8 cellular contexts compared by ENCODE assay signal in genomic region chr7:139725077-139725476, GRCh38. TPM values are rescaled to one million over a fixed set of nuclear protein-coding genes. Genes with fewer than 3 reads are reported as not detected.
A peak's percentile ranks its signal among the peaks of the same experiment; 100 is the strongest.
DNase-seq lines count a peak whose midpoint lies in the region; ATAC-seq and TF ChIP-seq lines count a peak whose summit lies in the region.

No MANE protein-coding gene starts in this region.

- CTCF ChIA-PET in IMR-90 (lab: Yijun Ruan, JAX), result interaction anchor here (1.2 to 1.3 kb wide), 3 partner anchors 20 to 106 kb away, joined by 3 to 6 read pairs (median 3); no protein-coding TSS in a partner anchor

- H3K79me1 ChIP-seq in IMR-90 (ENCODE audit: low read depth in 1 of 2, low read length in 2 of 2), result peaks cover 32 to 79% of the 10 kb centered on the region in 2 experiments

- H3K9me3 ChIP-seq in IMR-90 (ENCODE audit: control insufficient read depth, insufficient read depth, low read length), result peaks cover 2% of the 10 kb centered on the region; the same call in 1 of the 2 replicates
- H3K9me3 ChIP-seq in fibroblast of lung (ENCODE audit: control insufficient read depth, insufficient read depth, low read depth, low read length), result no peaks in the 10 kb centered on the region

- peak overlapping the region; percentile 43 for H2BK5ac ChIP-seq in IMR-90 (ENCODE audit: low read depth, low read length, poor library complexity, severe bottlenecking)

- POLR2A ChIA-PET in IMR-90 (lab: Charles Lee; ENCODE audit: unreplicated experiment), result interaction anchor here (0.7 kb wide), 1 partner anchor 44 kb away, joined by 4 read pairs; no protein-coding TSS in a partner anchor

- peak overlapping the region; percentile 14; the same call in 1 of the 2 replicates for H3K27ac ChIP-seq in IMR-90 (ENCODE audit: insufficient read depth, low read length)
- no peak overlapping the region for H3K27ac ChIP-seq in fibroblast of lung (ENCODE audit: insufficient read depth, low read length)

- TF ChIP-seq CTCF in IMR-90 (conservative IDR thresholded peaks at IDR 0.05; ENCODE audit: low read depth, low read length), result no peak
- TF ChIP-seq CTCF in fibroblast of lung (conservative IDR thresholded peaks at IDR 0.05 in 1 of 2, IDR thresholded peaks at IDR 0.05 in 1 of 2; ENCODE audit: low read depth in 1 of 2, low read length in 2 of 2), result no peak

- H3K4ac ChIP-seq in IMR-90 (ENCODE audit: low read depth, low read length), result peak overlapping the region; percentile 62; the same call in 1 of the 2 replicates

- H4K20me1 ChIP-seq in IMR-90 (ENCODE audit: insufficient read depth, low read length), result peaks cover 84% of the 10 kb centered on the region
- H4K20me1 ChIP-seq in fibroblast of lung (ENCODE audit: control insufficient read depth, extremely low read depth, insufficient read depth, low read length), result no peaks in the 10 kb centered on the region

- H3K4me3 ChIP-seq in IMR-90 (ENCODE audit: insufficient read depth, low read depth, low read length) (no peak overlapping the region), fibroblast of lung (replicated peaks in 1 of 4; ENCODE audit: control extremely low read depth in 1 of 4, insufficient read depth in 1 of 4, low read depth in 3 of 4, low read length in 4 of 4) (no peak overlapping the region)

- H3K79me2 ChIP-seq in fibroblast of lung (ENCODE audit: control insufficient read depth, insufficient read depth, low read length), result peaks cover 43% of the 10 kb centered on the region

- H3K56ac ChIP-seq in IMR-90 (ENCODE audit: extremely low read depth, insufficient read depth, low read length), result no peak overlapping the region

- H4K5ac ChIP-seq in IMR-90 (ENCODE audit: low read depth, low read length), result no peak overlapping the region

- H3K9ac ChIP-seq in IMR-90 (ENCODE audit: low read depth, low read length), result no peak overlapping the region
- H3K9ac ChIP-seq in fibroblast of lung (ENCODE audit: insufficient read depth, low read length), result no peak overlapping the region

- peak overlapping the region; percentile 28; the same call in 1 of the 2 replicates for H3K4me2 ChIP-seq in IMR-90 (ENCODE audit: low read depth, low read length)
- H3K4me2 ChIP-seq in fibroblast of lung (ENCODE audit: extremely low read depth, insufficient read depth, low read length), result peak overlapping the region; percentile 16

- intact Hi-C loops in IMR-90 (cut with micrococcal nuclease), result no loop called here

- no peak overlapping the region for H2AFZ ChIP-seq in IMR-90 (replicated peaks; ENCODE audit: low read length, poor library complexity)
- H2AFZ ChIP-seq in fibroblast of lung (ENCODE audit: low read length), result no peak overlapping the region

- no peak overlapping the region for H2BK20ac ChIP-seq in IMR-90 (ENCODE audit: low read depth, low read length)

- H3K9me1 ChIP-seq in IMR-90 (ENCODE audit: insufficient read depth, low read length), result peaks cover 36% of the 10 kb centered on the region

- no peak overlapping the region for H3K18ac ChIP-seq in IMR-90 (ENCODE audit: low read depth, low read length)

- H3K36me3 ChIP-seq in IMR-90 (ENCODE audit: control insufficient read depth, insufficient read depth, low read length) (peaks cover 20% of the 10 kb centered on the region), fibroblast of lung (ENCODE audit: control insufficient read depth, insufficient read depth, low read length) (no peaks in the 10 kb centered on the region)

- WGBS in IMR-90 (ENCODE audit: extremely low coverage in 2 of 2, insufficient read length in 1 of 2), 2 experiments, result no CpG with 5 or more reads among the region's 6 CpGs

- dilution Hi-C loops in IMR-90 (cut with HindIII; ENCODE audit: low sequenced_read_pairs, unreplicated experiment), result no loop called here

- no TSS peak for BruUV-seq in IMR-90 (replicated peaks; lab: Mats Ljungman, UMichigan)

- ATAC-seq in GM21529 (IDR thresholded peaks at IDR 0.05; ENCODE audit: unreplicated experiment) (peak; percentile 85), IMR-90 (ENCODE audit: low read depth) (peak; percentile 56)

- H3K4me1 ChIP-seq in IMR-90 (ENCODE audit: control insufficient read depth, insufficient read depth, low read length) (peaks cover 43% of the 10 kb centered on the region), fibroblast of lung (ENCODE audit: control insufficient read depth, extremely low read depth, insufficient read depth, low read length) (peaks cover 23% of the 10 kb centered on the region)

- no peak overlapping the region for H2BK120ac ChIP-seq in IMR-90 (ENCODE audit: low read depth, low read length)

- TF ChIP-seq RAD21 in IMR-90 (IDR thresholded peaks at IDR 0.05; ENCODE audit: low read length), result peak; percentile 23

- H2BK15ac ChIP-seq in IMR-90 (ENCODE audit: low read depth, low read length), result no peak overlapping the region

- H3K14ac ChIP-seq in IMR-90 (replicated peaks; ENCODE audit: low read depth, low read length), result no peak overlapping the region

- no peak for TF ChIP-seq POLR2A in IMR-90 (IDR thresholded peaks at IDR 0.05; ENCODE audit: low read depth, low read length)

- in situ Hi-C loops in IMR-90 (cut with MboI; ENCODE audit: low sequenced_read_pairs), result no loop called here

- no peaks in the 10 kb centered on the region for H3K27me3 ChIP-seq in IMR-90 (ENCODE audit: control insufficient read depth, insufficient read depth, low read length)
- H3K27me3 ChIP-seq in fibroblast of lung (ENCODE audit: control insufficient read depth, insufficient read depth, low read length), result no peaks in the 10 kb centered on the region

- H3K23ac ChIP-seq in IMR-90 (ENCODE audit: low read depth, low read length), result no peak overlapping the region

- no peak overlapping the region for H2AK9ac ChIP-seq in IMR-90 (replicated peaks; ENCODE audit: low read depth, low read length, poor library complexity)

- no peak overlapping the region for H4K91ac ChIP-seq in IMR-90 (ENCODE audit: insufficient read depth, low read depth, low read length)

- DNase-seq in ELR (ENCODE audit: low read depth), result peak; percentile 55
- peak; percentile 90 for DNase-seq in IMR-90
- peak; percentile 87 to 96 for DNase-seq in fibroblast of lung (ENCODE audit: low read depth in 2 of 2)
- no peak for DNase-seq in NCI-H1436 (lab: John Stamatoyannopoulos, UW)
- no peak for DNase-seq in NK-92 (lab: John Stamatoyannopoulos, UW; ENCODE audit: unreplicated experiment)
- DNase-seq in cerebellar cortex (ENCODE audit: low spot score), result no peak
- no peak for DNase-seq in stimulated activated CD4-positive, alpha-beta T cell treated with anti-CD3 and anti-CD28 coated beads, Interleukin-12 subunit alpha, Interleukin-12 subunit beta, amount 100 ng/mL, for 4 hours

- no peak overlapping the region for H4K8ac ChIP-seq in IMR-90 (ENCODE audit: low read depth in 2 of 2, low read length in 2 of 2)

- H2AK5ac ChIP-seq in IMR-90 (ENCODE audit: low read depth, low read length), result 0 out of 2 replicates have a peak overlapping the region, but pooled peaks have one; percentile 16

TF ChIP-seq in IMR-90, 13 proteins besides CTCF, POLR2A, EP300 and RAD21:
- TF ChIP-seq NFE2L2 (IDR thresholded peaks at IDR 0.05; ENCODE audit: low read depth, low read length) (no peak), MAZ (IDR thresholded peaks at IDR 0.05; ENCODE audit: borderline replicate concordance, low read depth, low read length) (no peak), SMC3 (IDR thresholded peaks at IDR 0.05; ENCODE audit: low read depth, low read length) (no peak), MAFK (IDR thresholded peaks at IDR 0.05; ENCODE audit: low read depth, low read length) (no peak), CEBPB (IDR thresholded peaks at IDR 0.05; ENCODE audit: low read depth, low read length) (peak; percentile 37; the same call in 1 of the 2 replicates), RCOR1 (IDR thresholded peaks at IDR 0.05; ENCODE audit: insufficient replicate concordance, low read length) (peak; percentile 73), USF2 (IDR thresholded peaks at IDR 0.05; ENCODE audit: low read depth, low read length) (no peak), FOS (IDR thresholded peaks at IDR 0.05; ENCODE audit: low read depth, low read length) (peak; percentile 42; the same call in 1 of the 2 replicates)

RNA-seq across cellular contexts. Expression of gene HIPK2, which starts 52.7 kb away (rescaled TPM):
- total RNA-seq in IMR-90 (2012; rRNA removed) (21.7 and 22.0 TPM in 2 replicates), fibroblast of lung (9.2 and 11.1 TPM in 2 replicates)
- polyA plus RNA-seq in IMR-90 (2012; rRNA removed) (27.1 and 31.7 TPM in 2 replicates), fibroblast of lung (10.1 and 19.8 TPM in 2 replicates)
- polyA plus RNA-seq in IMR-90 (2012; cell fraction: cytosol; rRNA removed), result 9.3 and 22.5 TPM in 2 replicates
- 36.1 and 45.4 TPM in 2 replicates for polyA plus RNA-seq in IMR-90 (2012; cell fraction: nucleus; rRNA removed; ENCODE audit: low replicate concordance)
- 10.1 and 11.3 TPM in 2 replicates for polyA plus RNA-seq in fibroblast of lung (2012)
- polyA minus RNA-seq in fibroblast of lung (ENCODE audit: low replicate concordance), result 54.5 and 86.5 TPM in 2 replicates

Comparison
In these comparisons a context has a peak if more than half of its experiments do, and no peak if none do; other contexts are left out.
1. DNase-seq: peak in ELR (single experiment), IMR-90 (single experiment) and fibroblast of lung (2 of 2); none in NCI-H1436 (single experiment), NK-92 (single experiment), cerebellar cortex (single experiment) and stimulated activated CD4-positive, alpha-beta T cell treated with anti-CD3 and anti-CD28 coated beads, Interleukin-12 subunit alpha, Interleukin-12 subunit beta, amount 100 ng/mL, for 4 hours (single experiment).